In the genomic region with DNA sequence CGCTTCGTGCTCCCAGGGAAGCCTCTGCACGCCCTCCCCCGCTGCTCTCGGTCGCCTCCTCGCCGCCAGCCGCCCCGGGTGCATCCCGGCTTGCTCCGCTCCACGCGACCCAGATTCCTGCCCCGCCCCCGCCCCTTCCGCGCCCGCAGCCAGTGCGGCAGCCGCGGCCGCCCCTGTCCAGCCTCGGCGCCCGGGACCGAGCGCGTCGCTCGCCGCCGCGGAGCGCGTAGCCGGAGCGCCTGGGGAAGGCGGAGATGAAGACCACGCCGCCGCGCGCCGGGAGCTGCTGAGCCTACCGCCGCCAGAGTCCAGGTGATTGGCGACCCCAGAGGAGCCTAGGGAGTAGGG, we compare ENCODE assay signal across 8 cellular contexts. TPM values are rescaled to one million over a fixed set of nuclear protein-coding genes. Genes with fewer than 3 reads are reported as not detected.
DNase-seq lines count a peak whose midpoint lies in the region; ATAC-seq and TF ChIP-seq lines count a peak whose summit lies in the region.

Gene ELMOD1 (plus strand): TSS at position 50 of the 348 bp plus-strand sequence. CDS start 27,043 bp downstream, outside the sequence.

- peak within 1 kb of the TSS; percentile 70 for H3K9ac ChIP-seq in skeletal muscle satellite cell (ENCODE audit: low read depth, low read length)

- H3K4me1 ChIP-seq in RWPE2 (ENCODE audit: insufficient read depth, poor library complexity, severe bottlenecking) (peaks cover 8% of the 10 kb centered on the region), skeletal muscle satellite cell (ENCODE audit: control insufficient read depth, insufficient read depth, low read length) (peaks cover 32% of the 10 kb centered on the region)

- peak; percentile 47 for TF ChIP-seq CTCF in 22Rv1 (IDR thresholded peaks at IDR 0.05)
- TF ChIP-seq CTCF in GM06990 (IDR thresholded peaks at IDR 0.05; ENCODE audit: insufficient read depth, low read length, poor library complexity, severe bottlenecking) = peak; percentile 7
- TF ChIP-seq CTCF in RWPE2 (IDR thresholded peaks at IDR 0.05; ENCODE audit: poor library complexity, severe bottlenecking) = peak; percentile 28
- no peak for TF ChIP-seq CTCF in MCF 10A (IDR thresholded peaks at IDR 0.05; ENCODE audit: unreplicated experiment)

- peak within 1 kb of the TSS; percentile 73 for H3K4me3 Mint-ChIP-seq in MCF 10A (ENCODE audit: unreplicated experiment)

- intact Hi-C loops in MCF 10A (cut with micrococcal nuclease) = no loop called here

- ATAC-seq in HG02885 (IDR thresholded peaks at IDR 0.05; ENCODE audit: poor library complexity, unreplicated experiment) (peak; percentile 57), RWPE2 (ENCODE audit: low read depth) (peak; percentile 72), GM18519 (IDR thresholded peaks at IDR 0.05; ENCODE audit: low FRiP score, unreplicated experiment) (no peak)

- CTCF ChIA-PET in MCF 10A (lab: Yijun Ruan, JAX) = interaction anchor here (0.8 to 1.5 kb wide), 6 partner anchors 14 to 180 kb away, joined by 4 to 8 read pairs (median 4); no protein-coding TSS in a partner anchor

- POLR2A ChIA-PET in MCF 10A (lab: Yijun Ruan, JAX) = interaction anchor here (0.6 to 0.8 kb wide), 2 partner anchors 15 to 301 kb away, joined by 3 read pairs; no protein-coding TSS in a partner anchor

- no peaks in the 10 kb centered on the region for H3K9me3 Mint-ChIP-seq in MCF 10A (ENCODE audit: unreplicated experiment)

- H3K27ac Mint-ChIP-seq in MCF 10A (ENCODE audit: low read depth, unreplicated experiment) = no peak within 1 kb of the TSS

- no peaks in the 10 kb centered on the region for H3K36me3 Mint-ChIP-seq in MCF 10A (ENCODE audit: insufficient read depth, unreplicated experiment)

- H3K9me3 ChIP-seq in RWPE2 (ENCODE audit: severe bottlenecking) (no peaks in the 10 kb centered on the region), skeletal muscle satellite cell (replicated peaks; ENCODE audit: low read length) (no peaks in the 10 kb centered on the region)

- H3K36me3 ChIP-seq in GM06990 (ENCODE audit: control insufficient read depth, insufficient read depth, low read length) (no peaks in the 10 kb centered on the region), RWPE2 (ENCODE audit: low read depth) (no peaks in the 10 kb centered on the region), skeletal muscle satellite cell (ENCODE audit: insufficient read depth, low read length) (no peaks in the 10 kb centered on the region)

- H3K27me3 ChIP-seq in GM06990 (replicated peaks; ENCODE audit: control insufficient read depth, insufficient read depth, low read length) (peaks cover 4% of the 10 kb centered on the region), RWPE2 (ENCODE audit: insufficient read depth, poor library complexity, severe bottlenecking) (peaks cover 32% of the 10 kb centered on the region), skeletal muscle satellite cell (ENCODE audit: control insufficient read depth, insufficient read depth, low read length) (peaks cover 38% of the 10 kb centered on the region)

- no TSS peak for BruUV-seq in MCF 10A (replicated peaks; lab: Mats Ljungman, UMichigan)

- peaks cover 12% of the 10 kb centered on the region for H3K4me1 Mint-ChIP-seq in MCF 10A (ENCODE audit: insufficient read depth, unreplicated experiment)

- H3K27me3 Mint-ChIP-seq in MCF 10A (ENCODE audit: insufficient read depth, unreplicated experiment) = peaks cover 82% of the 10 kb centered on the region

- peak within 1 kb of the TSS; percentile 100 for H3K4me2 ChIP-seq in skeletal muscle satellite cell (ENCODE audit: low read length)

- DNase-seq in GM06990 (ENCODE audit: extremely low read depth, insufficient read length) (peak; percentile 18), RWPE2 (ENCODE audit: low spot score) (peak; percentile 48), MCF 10A (ENCODE audit: unreplicated experiment) (peak; percentile 15), iPS-NIHi11 (ENCODE audit: low spot score) (peak; percentile 74)

- H3K27ac ChIP-seq in 22Rv1 (no peak within 1 kb of the TSS), RWPE2 (ENCODE audit: poor library complexity, severe bottlenecking) (no peak within 1 kb of the TSS)

- H3K4me3 ChIP-seq in GM06990 (replicated peaks; ENCODE audit: low read depth, low read length) = peak within 1 kb of the TSS; percentile 68
- H3K4me3 ChIP-seq in RWPE2 (ENCODE audit: severe bottlenecking) = peak within 1 kb of the TSS; percentile 65
- H3K4me3 ChIP-seq in skeletal muscle satellite cell (ENCODE audit: low read length) = peak within 1 kb of the TSS; percentile 94

RNA-seq across cellular contexts. Expression of gene ELMOD1, which starts in this region (rescaled TPM):
- total RNA-seq in MCF 10A (2022) = not detected in 2 replicates
- total RNA-seq in skeletal muscle satellite cell (2012; rRNA removed) = under 0.01 and 0.87 TPM in 2 replicates

Comparison
In these comparisons a context has a peak if more than half of its experiments do, and no peak if none do; other contexts are left out.
1. Peak in DNase-seq in MCF 10A; RNA of the gene not detected or under 1 TPM.
2. DNase-seq: peak in every context shown above with its lines; median percentile 74 in iPS-NIHi11; 48 in RWPE2; 18 in GM06990; 15 in MCF 10A.